In genomic region chr19:12913871-12914690, GRCh38 we compare ENCODE assay signal across 6 cellular contexts. TPM values are rescaled to one million over a fixed set of nuclear protein-coding genes. Genes with fewer than 3 reads are reported as not detected.
DNase-seq lines count a peak whose midpoint lies in the region; ATAC-seq lines count a peak whose summit lies in the region.

No MANE protein-coding gene starts in this region.

- H3K27ac Mint-ChIP-seq in activated T-cell treated with anti-CD3 and anti-CD28 coated beads, Interleukin-2, amount 50 U/mL, for 24 hours, result peak overlapping the region; percentile 87
- H3K27ac Mint-ChIP-seq in naive B cell, result peak overlapping the region; percentile 23 to 95 (median 63)

- peaks cover 2% of the 10 kb centered on the region for H3K9me3 Mint-ChIP-seq in activated T-cell treated with anti-CD3 and anti-CD28 coated beads, Interleukin-2, amount 50 U/mL, for 24 hours
- H3K9me3 Mint-ChIP-seq in naive B cell, result no peaks in the 10 kb centered on the region

- peak overlapping the region; percentile 15 for H3K4me3 Mint-ChIP-seq in activated T-cell treated with anti-CD3 and anti-CD28 coated beads, Interleukin-2, amount 50 U/mL, for 24 hours
- peak overlapping the region in 6 of 8 donors; percentile 27 to 68 (median 56) for H3K4me3 Mint-ChIP-seq in naive B cell

- no peaks in the 10 kb centered on the region for H3K36me3 Mint-ChIP-seq in activated T-cell treated with anti-CD3 and anti-CD28 coated beads, Interleukin-2, amount 50 U/mL, for 24 hours (ENCODE audit: low read depth)
- no peaks in the 10 kb centered on the region for H3K36me3 Mint-ChIP-seq in naive B cell

- no peaks in the 10 kb centered on the region for H3K27me3 Mint-ChIP-seq in activated T-cell treated with anti-CD3 and anti-CD28 coated beads, Interleukin-2, amount 50 U/mL, for 24 hours
- H3K27me3 Mint-ChIP-seq in naive B cell, result no peaks in the 10 kb centered on the region

- ATAC-seq in naive B cell (ENCODE audit: low read depth in 2 of 2) (peak; percentile 79 to 84), GM19351 (IDR thresholded peaks at IDR 0.05; ENCODE audit: unreplicated experiment) (no peak), GM21786 (IDR thresholded peaks at IDR 0.05; ENCODE audit: unreplicated experiment) (no peak)

- H3K4me1 Mint-ChIP-seq in activated T-cell treated with anti-CD3 and anti-CD28 coated beads, Interleukin-2, amount 50 U/mL, for 24 hours (ENCODE audit: low read depth), result peaks cover 26% of the 10 kb centered on the region
- H3K4me1 Mint-ChIP-seq in naive B cell, result peaks cover 11 to 24% (median 21%) of the 10 kb centered on the region in 3 donors

- DNase-seq in NCI-H1092 (lab: John Stamatoyannopoulos, UW) (peak; percentile 52), naive B cell (no peak), kidney tubule cell (ENCODE audit: low spot score) (no peak)
- peak; percentile 60 for DNase-seq in activated T-cell treated with anti-CD3 and anti-CD28 coated beads, Interleukin-2, amount 50 U/mL, for 24 hours

RNA-seq across cellular contexts. Expression of gene SYCE2, which starts 5.0 kb away (rescaled TPM):
- polyA plus RNA-seq in naive B cell (ENCODE audit: low read depth in 6 of 6), result under 1 TPM in 1 of 6 donors, not detected in 5; 0.21 TPM

RNA-seq across cellular contexts. Expression of gene FARSA, which starts 19.4 kb away (rescaled TPM):
- 10 to 100 TPM; 33.8 to 63.0 (median 44.0) TPM for polyA plus RNA-seq in naive B cell (ENCODE audit: low read depth in 6 of 6)

RNA-seq across cellular contexts. Expression of gene GCDH, which starts 23.1 kb away (rescaled TPM):
- 10 to 100 TPM in 5 of 6 donors, 1 to 10 TPM in 1; 7.8 to 16.3 (median 13.4) TPM for polyA plus RNA-seq in naive B cell (ENCODE audit: low read depth in 6 of 6)

RNA-seq across cellular contexts. Expression of gene CALR, which starts 24.3 kb away (rescaled TPM):
- polyA plus RNA-seq in naive B cell (ENCODE audit: low read depth in 6 of 6), result 100 to 1,000 TPM in 5 of 6 donors, 10 to 100 TPM in 1; 97.4 to 189 (median 155) TPM

RNA-seq across cellular contexts. Expression of gene KLF1, which starts 27.1 kb away (rescaled TPM):
- not detected for polyA plus RNA-seq in naive B cell (ENCODE audit: low read depth in 6 of 6)

Comparison
In these comparisons a context has a peak if more than half of its experiments do, and no peak if none do; other contexts are left out.
1. DNase-seq: peak in NCI-H1092 (single experiment) and activated T-cell treated with anti-CD3 and anti-CD28 coated beads, Interleukin-2, amount 50 U/mL, for 24 hours (single experiment); none in naive B cell (single experiment) and kidney tubule cell (single experiment).
2. ATAC-seq: peak in naive B cell (2 of 2); none in GM19351 (single experiment) and GM21786 (single experiment).